13 cellular contexts compared by ENCODE assay signal in genomic region chr5:15933481-15934207, GRCh38.
DNase-seq lines count a peak whose midpoint lies in the region; ATAC-seq and TF ChIP-seq lines count a peak whose summit lies in the region.
"Had no signal": no experiment of that assay in that cellular context is flagged by ENCODE, and none has a peak within 500 bp of the region (broad histone marks: within the 10 kb centered on the region; RNA-seq: fewer than 3 reads in every experiment).

No MANE protein-coding gene starts in this region.

- H3K4me1 Mint-ChIP-seq in brain: peaks cover 33% of the 10 kb centered on the region
- H3K4me1 Mint-ChIP-seq in type B pancreatic cell (ENCODE audit: unreplicated experiment): peaks cover 16% of the 10 kb centered on the region
- no peaks in the 10 kb centered on the region for H3K4me1 Mint-ChIP-seq in activated naive CD8-positive, alpha-beta T cell treated with anti-CD3 and anti-CD28 coated beads, Interleukin-2, amount 50 U/mL, for 24 hours
- H3K4me1 Mint-ChIP-seq: memory B cell; stimulated activated memory B cell treated with anti-CD40 and anti-IgM and Interleukin-4, amounts not matched to agents 10 μg/mL and 1 μg/mL and 100 μg/mL, for 72 hours had no signal

- H3K9me3 Mint-ChIP-seq in brain (no peaks in the 10 kb centered on the region), type B pancreatic cell (no peaks in the 10 kb centered on the region)
- H3K9me3 Mint-ChIP-seq in activated naive CD8-positive, alpha-beta T cell treated with anti-CD3 and anti-CD28 coated beads, Interleukin-2, amount 50 U/mL, for 24 hours: peaks cover 4% of the 10 kb centered on the region
- H3K9me3 Mint-ChIP-seq: stimulated activated memory B cell treated with anti-CD40 and anti-IgM and Interleukin-4, amounts not matched to agents 10 μg/mL and 1 μg/mL and 100 μg/mL, for 72 hours had no signal

- ATAC-seq in GM18502 (IDR thresholded peaks at IDR 0.05; ENCODE audit: poor library complexity, unreplicated experiment): no peak
- no peak for ATAC-seq in activated naive CD8-positive, alpha-beta T cell treated with anti-CD3 and anti-CD28 coated beads, Interleukin-2, amount 50 U/mL, for 24 hours
- ATAC-seq: stimulated activated memory B cell treated with anti-CD40 and anti-IgM and Interleukin-4, amounts not matched to agents 10 μg/mL and 1 μg/mL and 100 μg/mL, for 72 hours had no signal

- DNase-seq in LHCN-M2 (ENCODE audit: low read depth): peak; percentile 16
- peak; percentile 6 for DNase-seq in kidney tubule cell (ENCODE audit: low spot score)
- no peak for DNase-seq in type B pancreatic cell (ENCODE audit: extremely low spot score, unreplicated experiment)
- no peak for DNase-seq in GM13976 (ENCODE audit: low spot score)
- no peak for DNase-seq in activated naive CD8-positive, alpha-beta T cell treated with anti-CD3 and anti-CD28 coated beads, Interleukin-2, amount 50 U/mL, for 24 hours
- DNase-seq: activated effector memory CD4-positive, alpha-beta T cell treated with anti-CD3 and anti-CD28 coated beads, Interleukin-2, amount 50 U/mL, for 16 hours; DMS79; KBM-7; NCI-H1436 treated with DMSO at 0.1 percent for 48 hours had no signal

- in situ Hi-C loops in GM13976 (cut with MboI; ENCODE audit: low sequenced_read_pairs, unreplicated experiment): no loop called here

- H3K27ac Mint-ChIP-seq in brain (peak overlapping the region in 4 of 5 experiments; percentile 28 to 87 (median 48)), type B pancreatic cell (peak overlapping the region; percentile 56)
- H3K27ac Mint-ChIP-seq in activated naive CD8-positive, alpha-beta T cell treated with anti-CD3 and anti-CD28 coated beads, Interleukin-2, amount 50 U/mL, for 24 hours: no peak overlapping the region
- H3K27ac Mint-ChIP-seq: memory B cell; stimulated activated memory B cell treated with anti-CD40 and anti-IgM and Interleukin-4, amounts not matched to agents 10 μg/mL and 1 μg/mL and 100 μg/mL, for 72 hours had no signal

- peak overlapping the region in 1 of 5 experiments; percentile 7 for H3K4me3 Mint-ChIP-seq in brain
- no peak overlapping the region for H3K4me3 Mint-ChIP-seq in type B pancreatic cell
- no peak overlapping the region for H3K4me3 Mint-ChIP-seq in activated naive CD8-positive, alpha-beta T cell treated with anti-CD3 and anti-CD28 coated beads, Interleukin-2, amount 50 U/mL, for 24 hours
- H3K4me3 Mint-ChIP-seq: memory B cell; stimulated activated memory B cell treated with anti-CD40 and anti-IgM and Interleukin-4, amounts not matched to agents 10 μg/mL and 1 μg/mL and 100 μg/mL, for 72 hours had no signal

- peaks cover 53% of the 10 kb centered on the region for H3K36me3 Mint-ChIP-seq in brain
- H3K36me3 Mint-ChIP-seq in type B pancreatic cell: peaks cover 23% of the 10 kb centered on the region
- no peaks in the 10 kb centered on the region for H3K36me3 Mint-ChIP-seq in activated naive CD8-positive, alpha-beta T cell treated with anti-CD3 and anti-CD28 coated beads, Interleukin-2, amount 50 U/mL, for 24 hours (ENCODE audit: low read depth)
- H3K36me3 Mint-ChIP-seq: memory B cell; stimulated activated memory B cell treated with anti-CD40 and anti-IgM and Interleukin-4, amounts not matched to agents 10 μg/mL and 1 μg/mL and 100 μg/mL, for 72 hours had no signal

- TF ChIP-seq CTCF in brain (conservative IDR thresholded peaks at IDR 0.05) (no peak), type B pancreatic cell (conservative IDR thresholded peaks at IDR 0.05) (no peak), GM13976 (IDR thresholded peaks at IDR 0.05; ENCODE audit: borderline replicate concordance, control extremely low read depth, extremely low read depth, insufficient read depth, missing control alignments) (no peak)

- no peaks in the 10 kb centered on the region for H3K27me3 Mint-ChIP-seq in brain
- H3K27me3 Mint-ChIP-seq in type B pancreatic cell: no peaks in the 10 kb centered on the region
- H3K27me3 Mint-ChIP-seq in activated naive CD8-positive, alpha-beta T cell treated with anti-CD3 and anti-CD28 coated beads, Interleukin-2, amount 50 U/mL, for 24 hours: no peaks in the 10 kb centered on the region
- H3K27me3 Mint-ChIP-seq: memory B cell; stimulated activated memory B cell treated with anti-CD40 and anti-IgM and Interleukin-4, amounts not matched to agents 10 μg/mL and 1 μg/mL and 100 μg/mL, for 72 hours had no signal

Comparison
In these comparisons a context has a peak if more than half of its experiments do, and no peak if none do; other contexts are left out.
1. DNase-seq: peak in LHCN-M2 (single experiment) and kidney tubule cell (single experiment); none in type B pancreatic cell (single experiment), GM13976 (single experiment) and activated naive CD8-positive, alpha-beta T cell treated with anti-CD3 and anti-CD28 coated beads, Interleukin-2, amount 50 U/mL, for 24 hours (single experiment).